In genomic region chr5:118195215-118195614, GRCh38 we compare ENCODE assay signal across 3 cellular contexts.
A peak's percentile ranks its signal among the peaks of the same experiment; 100 is the strongest.
TF ChIP-seq lines count a peak whose summit lies in the region.

No MANE protein-coding gene starts in this region.

TF ChIP-seq in liver, 16 proteins besides CTCF, POLR2A, EP300 and RAD21:
- TF ChIP-seq REST (IDR thresholded peaks at IDR 0.05): no peak
- no peak for TF ChIP-seq FOXA1 (IDR thresholded peaks at IDR 0.05)
- no peak for TF ChIP-seq TAF1 (conservative IDR thresholded peaks at IDR 0.05)
- no peak for TF ChIP-seq SP1 (IDR thresholded peaks at IDR 0.05)
- TF ChIP-seq EGR1 (IDR thresholded peaks at IDR 0.05; ENCODE audit: low read depth in 2 of 2): no peak
- peak; percentile 32 for TF ChIP-seq YY1 (IDR thresholded peaks at IDR 0.05)
- no peak for TF ChIP-seq HNF4A (conservative IDR thresholded peaks at IDR 0.05)
- peak in 1 of 2 donors; percentile 8 for TF ChIP-seq RXRA (IDR thresholded peaks at IDR 0.05)
- TF ChIP-seq HNF4G (IDR thresholded peaks at IDR 0.05): no peak

TF ChIP-seq in HepG2, 621 proteins besides CTCF, POLR2A, EP300 and RAD21:
- TF ChIP-seq AGO1 (IDR thresholded peaks at IDR 0.05; ENCODE audit: low read depth, low read length, poor library complexity, severe bottlenecking): no peak
- no peak for TF ChIP-seq ZNF256 (CRISPR knock-in tag; conservative IDR thresholded peaks at IDR 0.05)
- TF ChIP-seq ZNF367 (CRISPR knock-in tag; IDR thresholded peaks at IDR 0.05; ENCODE audit: borderline replicate concordance): no peak
- TF ChIP-seq RFXAP (CRISPR knock-in tag; IDR thresholded peaks at IDR 0.05; ENCODE audit: borderline replicate concordance): no peak
- TF ChIP-seq TAF1 (CRISPR knock-in tag; IDR thresholded peaks at IDR 0.05): no peak
- TF ChIP-seq MYNN (CRISPR knock-in tag; IDR thresholded peaks at IDR 0.05; ENCODE audit: low read depth): no peak
- no peak for TF ChIP-seq SCMH1 (CRISPR knock-in tag; IDR thresholded peaks at IDR 0.05; ENCODE audit: borderline replicate concordance)
- TF ChIP-seq HOMEZ (CRISPR knock-in tag; IDR thresholded peaks at IDR 0.05; ENCODE audit: low read depth): no peak
- TF ChIP-seq ZNF17 (CRISPR knock-in tag; IDR thresholded peaks at IDR 0.05): no peak
- no peak for TF ChIP-seq CCAR2 (optimal IDR thresholded peaks at IDR 0.05; ENCODE audit: low read depth, low read length)
- TF ChIP-seq MEIS2 (CRISPR knock-in tag; IDR thresholded peaks at IDR 0.05): no peak
- no peak for TF ChIP-seq TARDBP (CRISPR knock-in tag; IDR thresholded peaks at IDR 0.05)
- no peak for TF ChIP-seq ZFP1 (CRISPR knock-in tag; IDR thresholded peaks at IDR 0.05)
- no peak for TF ChIP-seq CERS6 (CRISPR knock-in tag; IDR thresholded peaks at IDR 0.05)
- no peak for TF ChIP-seq TBX3 (IDR thresholded peaks at IDR 0.05; ENCODE audit: borderline replicate concordance)
- no peak for TF ChIP-seq ZBTB10 (CRISPR knock-in tag; IDR thresholded peaks at IDR 0.05; ENCODE audit: borderline replicate concordance)
- TF ChIP-seq ZMAT5 (CRISPR knock-in tag; IDR thresholded peaks at IDR 0.05; ENCODE audit: borderline replicate concordance, low read depth): no peak
TF ChIP-seq in HepG2: peak in this region for 0.

TF ChIP-seq in H1, 55 proteins besides CTCF, POLR2A, EP300 and RAD21:
- no peak for TF ChIP-seq RNF2 (IDR thresholded peaks at IDR 0.05; ENCODE audit: borderline replicate concordance, low read depth, low read length, missing control alignments, poor library complexity, severe bottlenecking)
- no peak for TF ChIP-seq HDAC6 (IDR thresholded peaks at IDR 0.05; ENCODE audit: low read depth, low read length)
- no peak for TF ChIP-seq ATF3 (IDR thresholded peaks at IDR 0.05; ENCODE audit: insufficient read depth, low read depth, low read length)
- TF ChIP-seq SP4 (IDR thresholded peaks at IDR 0.05; ENCODE audit: low read length): no peak
- no peak for TF ChIP-seq TEAD4 (IDR thresholded peaks at IDR 0.05; ENCODE audit: low read depth, low read length)
- TF ChIP-seq POU5F1 (IDR thresholded peaks at IDR 0.05; ENCODE audit: low read depth, low read length): no peak
